9 cellular contexts compared by ENCODE assay signal in genomic region chr3:11567516-11568467, GRCh38.
DNase-seq lines count a peak whose midpoint lies in the region; ATAC-seq and TF ChIP-seq lines count a peak whose summit lies in the region.
"Had no signal": no experiment of that assay in that cellular context is flagged by ENCODE, and none has a peak within 500 bp of the region (broad histone marks: within the 10 kb centered on the region; RNA-seq: fewer than 3 reads in every experiment).

No MANE protein-coding gene starts in this region.

- H3K36me3 ChIP-seq in A673 (ENCODE audit: insufficient read depth, low read length, poor library complexity, severe bottlenecking) = peaks cover 3% of the 10 kb centered on the region
- peaks cover 0 to 52% (median 0%) of the 10 kb centered on the region in 3 experiments for H3K36me3 ChIP-seq in naive thymus-derived CD4-positive, alpha-beta T cell (ENCODE audit: control insufficient read depth in 2 of 3, insufficient read depth in 3 of 3, low read length in 3 of 3)

- no peak overlapping the region for H3K4me3 Mint-ChIP-seq in naive thymus-derived CD4-positive, alpha-beta T cell

- no TSS peak for BruUV-seq in A673 (replicated peaks; lab: Mats Ljungman, UMichigan)

- H3K27me3 ChIP-seq in A673 (replicated peaks; ENCODE audit: insufficient read depth, low read depth, low read length, poor library complexity) (no peaks in the 10 kb centered on the region), dorsolateral prefrontal cortex (no peaks in the 10 kb centered on the region)
- H3K27me3 ChIP-seq in naive thymus-derived CD4-positive, alpha-beta T cell (ENCODE audit: control insufficient read depth in 2 of 2, insufficient read depth in 2 of 2, low read length in 2 of 2) = no peaks in the 10 kb centered on the region

- H3K4me3 ChIP-seq in A673 (ENCODE audit: low read depth, low read length, poor library complexity, severe bottlenecking) (no peak overlapping the region), dorsolateral prefrontal cortex (peak overlapping the region in 58 of 59 donors; percentile 20 to 66 (median 51))
- no peak overlapping the region for H3K4me3 ChIP-seq in naive thymus-derived CD4-positive, alpha-beta T cell (ENCODE audit: low read length)

- CTCF ChIA-PET in A673 (lab: Charles Lee) = no interaction called here
- CTCF ChIA-PET in naive thymus-derived CD4-positive, alpha-beta T cell (lab: Charles Lee) = no interaction called here

- H3K27ac ChIP-seq in A673 (ENCODE audit: low read depth, low read length, poor library complexity, severe bottlenecking) (peak overlapping the region; percentile 59), dorsolateral prefrontal cortex (peak overlapping the region; percentile 65 to 98 (median 93))
- H3K27ac ChIP-seq in naive thymus-derived CD4-positive, alpha-beta T cell (ENCODE audit: low read depth, low read length) = no peak overlapping the region

- no peak for TF ChIP-seq CTCF in A673 (conservative IDR thresholded peaks at IDR 0.05; ENCODE audit: low read depth, low read length)
- TF ChIP-seq CTCF in dorsolateral prefrontal cortex (IDR thresholded peaks at IDR 0.05 in 54 of 56, conservative IDR thresholded peaks at IDR 0.05 in 2 of 56; ENCODE audit: low read depth in 1 of 56, partially characterized antibody in 56 of 56) = no peak

- DNase-seq in A673 (ENCODE audit: low spot score) = no peak
- DNase-seq in M059J (ENCODE audit: low read depth) = peak; percentile 93
- no peak for DNase-seq in dorsolateral prefrontal cortex
- DNase-seq in naive thymus-derived CD4-positive, alpha-beta T cell = no peak
- DNase-seq in DMS53 treated with DMSO at 0.1 percent for 48 hours (lab: John Stamatoyannopoulos, UW; ENCODE audit: unreplicated experiment) = no peak
- no peak for DNase-seq in activated CD4-positive, alpha-beta T cell treated with anti-CD3 and anti-CD28 coated beads for 4 hours
- DNase-seq: DND-41 had no signal

- H3K27ac Mint-ChIP-seq in naive thymus-derived CD4-positive, alpha-beta T cell = peak overlapping the region in 6 of 9 donors; percentile 29 to 75 (median 52)

- H3K9me3 Mint-ChIP-seq in naive thymus-derived CD4-positive, alpha-beta T cell = no peaks in the 10 kb centered on the region

- H3K9me3 ChIP-seq in A673 (ENCODE audit: low read depth, low read length, poor library complexity, severe bottlenecking) = no peaks in the 10 kb centered on the region
- no peaks in the 10 kb centered on the region for H3K9me3 ChIP-seq in naive thymus-derived CD4-positive, alpha-beta T cell (ENCODE audit: control insufficient read depth in 2 of 3, low read length in 3 of 3)

- H3K4me1 Mint-ChIP-seq in naive thymus-derived CD4-positive, alpha-beta T cell = peaks cover 3 to 26% (median 14%) of the 10 kb centered on the region in 7 donors

- POLR2A ChIA-PET in A673 (lab: Charles Lee; ENCODE audit: low non-redundant PET) = no interaction called here
- POLR2A ChIA-PET in naive thymus-derived CD4-positive, alpha-beta T cell (lab: Charles Lee) = no interaction called here

- H3K4me1 ChIP-seq in A673 (ENCODE audit: insufficient read depth, low read length, poor library complexity, severe bottlenecking) = no peaks in the 10 kb centered on the region
- no peaks in the 10 kb centered on the region for H3K4me1 ChIP-seq in naive thymus-derived CD4-positive, alpha-beta T cell (ENCODE audit: control insufficient read depth in 2 of 2, insufficient read depth in 2 of 2, low read length in 2 of 2)

- ATAC-seq in naive thymus-derived CD4-positive, alpha-beta T cell = no peak
- ATAC-seq in HG03196 (IDR thresholded peaks at IDR 0.05; ENCODE audit: unreplicated experiment) (no peak), GM18519 (IDR thresholded peaks at IDR 0.05; ENCODE audit: low FRiP score, unreplicated experiment) (no peak)

- intact Hi-C loops in A673 (cut with micrococcal nuclease; ENCODE audit: unreplicated experiment) = no loop called here
- intact Hi-C loops in dorsolateral prefrontal cortex (cut with DNase I) = loop anchor here in 1 of 2 donors (10.0 kb wide), 1 partner anchor 113 kb away; no protein-coding TSS in a partner anchor
- intact Hi-C loops in naive thymus-derived CD4-positive, alpha-beta T cell (cut with micrococcal nuclease) = loop anchor here in 1 of 2 donors (5.0 kb wide), 1 partner anchor 75 kb away; the partner anchor contains the start of gene VGLL4

- H3K36me3 Mint-ChIP-seq in naive thymus-derived CD4-positive, alpha-beta T cell = peaks cover 3 to 20% (median 5%) of the 10 kb centered on the region in 5 donors

- H3K27me3 Mint-ChIP-seq in naive thymus-derived CD4-positive, alpha-beta T cell = no peaks in the 10 kb centered on the region

Comparison
In these comparisons a context has a peak if more than half of its experiments do, and no peak if none do; other contexts are left out.
1. H3K4me3 ChIP-seq: peak in dorsolateral prefrontal cortex (58 of 59); none in A673 (single experiment) and naive thymus-derived CD4-positive, alpha-beta T cell (single experiment).